Comparison of ENCODE assay signal across 19 cellular contexts in the genomic region with DNA sequence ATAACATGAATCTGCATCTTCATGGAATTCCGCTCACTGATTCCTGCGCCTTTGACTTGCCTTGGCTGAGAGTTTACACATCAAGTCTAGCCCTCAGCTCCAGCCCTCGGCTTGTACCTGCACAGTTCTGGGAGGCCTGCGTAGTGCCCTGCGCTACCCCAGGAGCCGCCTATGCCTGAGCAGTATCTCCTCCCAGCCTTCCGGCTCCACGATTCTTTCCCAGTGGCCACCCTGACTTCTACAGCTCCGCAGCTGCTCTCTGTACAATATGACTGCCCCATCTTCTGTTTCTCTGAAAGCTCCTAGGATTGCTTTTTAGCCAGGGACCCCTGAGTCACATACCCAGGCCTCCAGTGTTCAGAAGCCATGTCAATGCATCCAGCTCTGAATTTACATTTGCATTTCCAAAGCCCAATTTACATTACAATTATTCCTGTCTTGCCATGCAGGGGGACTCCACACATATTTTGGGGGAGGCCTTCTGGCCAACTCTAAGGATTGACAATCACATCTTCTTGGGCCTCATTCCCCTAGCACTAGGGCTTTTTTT.
A peak's percentile ranks its signal among the peaks of the same experiment; 100 is the strongest.
DNase-seq lines count a peak whose midpoint lies in the region; TF ChIP-seq lines count a peak whose summit lies in the region.
"Had no signal": no experiment of that assay in that cellular context is flagged by ENCODE, and none has a peak within 500 bp of the region (broad histone marks: within the 10 kb centered on the region; RNA-seq: fewer than 3 reads in every experiment).

No MANE protein-coding gene starts in this region.

- H3K23me2 ChIP-seq in H9 (ENCODE audit: insufficient read length, low read depth, low read length, poor library complexity, severe bottlenecking) = no peaks in the 10 kb centered on the region

- no peak overlapping the region for H4K91ac ChIP-seq in H9 (ENCODE audit: insufficient read length, low read depth, low read length)

- H3K14ac ChIP-seq in H9 (ENCODE audit: insufficient read depth, low read length) = no peak overlapping the region

- H3K9ac ChIP-seq in H9 (ENCODE audit: extremely low read depth, insufficient read length, low read length) (no peak overlapping the region), HUES64 (ENCODE audit: low read depth, low read length) (no peak overlapping the region), neural progenitor cell (no peak overlapping the region)

- no peaks in the 10 kb centered on the region for H3K36me3 ChIP-seq in HUES64 (ENCODE audit: insufficient read depth, low read length)
- no peaks in the 10 kb centered on the region for H3K36me3 ChIP-seq in neural progenitor cell
- H3K36me3 ChIP-seq in sigmoid colon = no peaks in the 10 kb centered on the region

- H3K79me2 ChIP-seq in H9 (ENCODE audit: insufficient read depth, low read length) = no peaks in the 10 kb centered on the region
- no peaks in the 10 kb centered on the region for H3K79me2 ChIP-seq in neural progenitor cell (ENCODE audit: low read depth)

- H2AFZ ChIP-seq in H9 (ENCODE audit: low read length) (no peak overlapping the region), neural progenitor cell (replicated peaks) (no peak overlapping the region)
- H2AFZ ChIP-seq: PC-9 had no signal

- H2BK5ac ChIP-seq in H9 (ENCODE audit: insufficient read length, low read length) = no peak overlapping the region

- no peak overlapping the region for H2BK15ac ChIP-seq in H9 (ENCODE audit: low read depth, low read length)

- no peak overlapping the region for H3T11ph ChIP-seq in H9 (ENCODE audit: low read length)

- H3K4ac ChIP-seq in H9 (ENCODE audit: low read depth, low read length) = no peak overlapping the region

- H3K36me3 Mint-ChIP-seq in H9 (ENCODE audit: insufficient read depth in 1 of 3, low read depth in 3 of 3) (peaks cover 0 to 6% (median 2%) of the 10 kb centered on the region in 3 experiments; a peak in 2 of 7 replicates), neural progenitor cell (no peaks in the 10 kb centered on the region)
- H3K36me3 Mint-ChIP-seq: CD4-positive, CD25-positive, alpha-beta regulatory T cell had no signal

- no peak overlapping the region for H3K18ac ChIP-seq in H9 (ENCODE audit: insufficient read length, low read depth, low read length)

- intact Hi-C loops in sigmoid colon (cut with DNase I) (no loop called here), head of caudate nucleus (cut with DNase I) (no loop called here)

- POLR2A ChIA-PET in GM10248 (lab: Yijun Ruan, JAX) = no interaction called here

- H4K20me1 ChIP-seq in H9 (ENCODE audit: control insufficient read depth, insufficient read depth, insufficient read length) (no peaks in the 10 kb centered on the region), neural progenitor cell (ENCODE audit: low read depth) (no peaks in the 10 kb centered on the region)

- DNase-seq in H9 = no peak
- no peak for DNase-seq in epithelial cell of prostate (ENCODE audit: low read depth, low spot score)
- DNase-seq in neural progenitor cell (ENCODE audit: low spot score) = no peak
- no peak for DNase-seq in sigmoid colon
- no peak for DNase-seq in GM10248 (ENCODE audit: extremely low spot score)
- no peak for DNase-seq in head of caudate nucleus
- no peak for DNase-seq in NCI-H446 treated with DMSO at 0.1 percent for 48 hours (lab: John Stamatoyannopoulos, UW)
- DNase-seq: ACHN; CD4-positive, CD25-positive, alpha-beta regulatory T cell; HCEC 1CT; NCI-H146; NCI-H2081; NCI-H510A treated with DMSO at 0.1 percent for 48 hours; NCI-H82; PC-9 had no signal

- CTCF ChIA-PET in GM10248 (lab: Yijun Ruan, JAX) = interaction anchor here (0.8 to 1.8 kb wide), 2 partner anchors 13 to 201 kb away, joined by 3 to 5 read pairs; a partner anchor contains a TSS

- H3K23ac ChIP-seq in H9 (ENCODE audit: insufficient read length, low read depth, low read length) = no peak overlapping the region

- H3K27me3 ChIP-seq in H9 (ENCODE audit: insufficient read depth, low read length) (no peaks in the 10 kb centered on the region), HUES64 (ENCODE audit: insufficient read depth, low read length) (no peaks in the 10 kb centered on the region), neural progenitor cell (no peaks in the 10 kb centered on the region), sigmoid colon (no peaks in the 10 kb centered on the region)

- H3K9me3 ChIP-seq in H9 (ENCODE audit: control insufficient read depth, low read depth, low read length) (no peaks in the 10 kb centered on the region), HUES64 (ENCODE audit: insufficient read depth, low read depth, low read length) (no peaks in the 10 kb centered on the region), neural progenitor cell (ENCODE audit: low read depth) (no peaks in the 10 kb centered on the region), sigmoid colon (no peaks in the 10 kb centered on the region)

- no peak overlapping the region for H3K56ac ChIP-seq in H9 (ENCODE audit: insufficient read length, low read depth, low read length)

- no peaks in the 10 kb centered on the region for H3F3A ChIP-seq in neural progenitor cell (ENCODE audit: low read depth)

- no peak overlapping the region for H4K8ac ChIP-seq in H9 (replicated peaks; ENCODE audit: insufficient read length, low read depth, low read length)

- H3K27ac Mint-ChIP-seq in H9 (peak overlapping the region; percentile 45 to 85 (median 79); a peak in 4 of 7 replicates), neural progenitor cell (peak overlapping the region; percentile 51)
- H3K27ac Mint-ChIP-seq: B cell; CD4-positive, CD25-positive, alpha-beta regulatory T cell had no signal

- no peak overlapping the region for H2BK120ac ChIP-seq in H9 (ENCODE audit: low read depth, low read length, poor library complexity, severe bottlenecking)

- TF ChIP-seq POLR2A in sigmoid colon (IDR thresholded peaks at IDR 0.05) = no peak

- H3K27me3 Mint-ChIP-seq in H9 (ENCODE audit: low read depth) (peaks cover 2% of the 10 kb centered on the region), neural progenitor cell (ENCODE audit: insufficient read depth, low read depth) (no peaks in the 10 kb centered on the region)
- H3K27me3 Mint-ChIP-seq: B cell; CD4-positive, CD25-positive, alpha-beta regulatory T cell had no signal

- H3K4me3 Mint-ChIP-seq in H9 = no peak overlapping the region
- H3K4me3 Mint-ChIP-seq in neural progenitor cell = no peak overlapping the region
- H3K4me3 Mint-ChIP-seq: B cell; CD4-positive, CD25-positive, alpha-beta regulatory T cell had no signal

- no peak overlapping the region for H2BK20ac ChIP-seq in H9 (ENCODE audit: low read depth, low read length, poor library complexity, severe bottlenecking)

- H3K4me2 ChIP-seq in H9 (ENCODE audit: insufficient read depth, insufficient read length, low read length) = peak overlapping the region; percentile 17
- H3K4me2 ChIP-seq in neural progenitor cell = no peak overlapping the region
- H3K4me2 ChIP-seq: PC-9 had no signal

- no CpG with 5 or more reads among the region's 9 CpGs for WGBS in H9 (ENCODE audit: extremely low coverage, insufficient read length, low lambda C conversion rate)
- WGBS in HUES64 = 76% methylated on average over 9 of the region's 9 CpGs
- WGBS in sigmoid colon, 2 donors = 96 to 97% methylated on average over 9 of the region's 9 CpGs

- no peak overlapping the region for H2AK5ac ChIP-seq in H9 (ENCODE audit: insufficient read length, low read length)

- no peak overlapping the region for H3K4me3 ChIP-seq in HUES64 (ENCODE audit: low read length)
- no peak overlapping the region for H3K4me3 ChIP-seq in neural progenitor cell
- H3K4me3 ChIP-seq in sigmoid colon = no peak overlapping the region
- H3K4me3 ChIP-seq: K562, PC-9 had no signal

- TF ChIP-seq EP300 in sigmoid colon (IDR thresholded peaks at IDR 0.05) = no peak

- no peak overlapping the region for H4K5ac ChIP-seq in H9 (ENCODE audit: insufficient read length, low read depth, low read length)

- no peaks in the 10 kb centered on the region for H3K79me1 ChIP-seq in H9 (ENCODE audit: insufficient read depth, low read depth, low read length, poor library complexity, severe bottlenecking)

- H3K9me3 Mint-ChIP-seq in H9 (peaks cover 57 to 71% of the 10 kb centered on the region in 2 experiments), neural progenitor cell (peaks cover 3% of the 10 kb centered on the region)

- H3K4me1 Mint-ChIP-seq in H9 (peaks cover 15 to 30% of the 10 kb centered on the region in 2 experiments), neural progenitor cell (peaks cover 22% of the 10 kb centered on the region)
- H3K4me1 Mint-ChIP-seq: CD4-positive, CD25-positive, alpha-beta regulatory T cell had no signal

- peaks cover 7% of the 10 kb centered on the region; the same call in 1 of the 2 replicates for H3K4me1 ChIP-seq in H9 (ENCODE audit: insufficient read depth, low read length)
- H3K4me1 ChIP-seq in HUES64 (ENCODE audit: insufficient read depth, low read length) = peaks cover 11% of the 10 kb centered on the region; the same call in 1 of the 2 replicates
- H3K4me1 ChIP-seq in neural progenitor cell = peaks cover 6% of the 10 kb centered on the region
- H3K4me1 ChIP-seq in sigmoid colon = peaks cover 0 to 22% (median 7%) of the 10 kb centered on the region in 4 donors

- TF ChIP-seq CTCF in H9 (conservative IDR thresholded peaks at IDR 0.05) = no peak
- TF ChIP-seq CTCF in neural progenitor cell (IDR thresholded peaks at IDR 0.05) = no peak
- TF ChIP-seq CTCF in sigmoid colon (IDR thresholded peaks at IDR 0.05) = no peak
- TF ChIP-seq CTCF in GM10248 (IDR thresholded peaks at IDR 0.05; ENCODE audit: control extremely low read depth, extremely low read depth, low read depth, missing control alignments) = no peak

- H3K27ac ChIP-seq in H9 (ENCODE audit: insufficient read length, low read depth, low read length) = no peak overlapping the region
- peak overlapping the region; percentile 64; the same call in 1 of the 2 replicates for H3K27ac ChIP-seq in HUES64 (ENCODE audit: low read depth, low read length)
- H3K27ac ChIP-seq in epithelial cell of prostate = peak overlapping the region; percentile 94
- H3K27ac ChIP-seq in neural progenitor cell = no peak overlapping the region
- H3K27ac ChIP-seq in sigmoid colon = no peak overlapping the region
- H3K27ac ChIP-seq: HL-60, PC-9 had no signal

- no peak overlapping the region for H2BK12ac ChIP-seq in H9 (ENCODE audit: insufficient read length, low read depth, low read length)

Comparison
In these comparisons a context has a peak if more than half of its experiments do, and no peak if none do; other contexts are left out.
1. H3K27ac ChIP-seq: peak in HUES64 (single experiment) and epithelial cell of prostate (single experiment); none in H9 (single experiment), neural progenitor cell (single experiment) and sigmoid colon (0 of 4).